In genomic region chr5:76583163-76584047, GRCh38 we compare ENCODE assay signal across 8 cellular contexts. TPM values are rescaled to one million over a fixed set of nuclear protein-coding genes. Genes with fewer than 3 reads are reported as not detected.
A peak's percentile ranks its signal among the peaks of the same experiment; 100 is the strongest.
DNase-seq lines count a peak whose midpoint lies in the region; ATAC-seq lines count a peak whose summit lies in the region.

No MANE protein-coding gene starts in this region.

- H3K4me2 ChIP-seq in neuronal stem cell (ENCODE audit: insufficient read depth, low read length, poor library complexity, severe bottlenecking), result no peak overlapping the region

- no peak overlapping the region for H2BK120ac ChIP-seq in neuronal stem cell (ENCODE audit: low read depth, low read length)

- H3K9ac ChIP-seq in neuronal stem cell (ENCODE audit: low read depth, low read length, poor library complexity), result no peak overlapping the region

- H4K91ac ChIP-seq in neuronal stem cell (ENCODE audit: low read depth, low read length, poor library complexity), result no peak overlapping the region

- CTCF ChIA-PET in activated naive CD4-positive, alpha-beta T cell treated with anti-CD3 and anti-CD28 coated beads, Interleukin-2, amount 10 ng/mL, durations not matched to agents 7 days and 5 days (lab: Charles Lee), result interaction anchor here (0.6 to 4.6 kb wide), 19 partner anchors 8 to 436 kb away, joined by 3 to 35 read pairs (median 4); partner anchors contain the start of gene IQGAP2

- H2BK12ac ChIP-seq in neuronal stem cell (ENCODE audit: low read length), result no peak overlapping the region

- no peaks in the 10 kb centered on the region for H3K27me3 Mint-ChIP-seq in activated naive CD4-positive, alpha-beta T cell treated with anti-CD3 and anti-CD28 coated beads, Interleukin-2, amount 10 ng/mL, durations not matched to agents 7 days and 5 days

- H3K36me3 ChIP-seq in neuronal stem cell (replicated peaks in 1 of 2; ENCODE audit: control insufficient read depth in 2 of 2, insufficient read depth in 2 of 2, low read length in 2 of 2), result peaks cover 0 to 4% of the 10 kb centered on the region in 2 donors

- ATAC-seq in activated naive CD4-positive, alpha-beta T cell treated with anti-CD3 and anti-CD28 coated beads, Interleukin-2, amount 50 U/mL, for 72 hours, result no peak
- ATAC-seq in stimulated activated effector memory CD8-positive, alpha-beta T cell treated with anti-CD3 and anti-CD28 coated beads, Interleukin-12 subunit alpha, Interleukin-12 subunit beta, amount 100 ng/mL, for 72 hours, result no peak
- ATAC-seq in HG02970 (IDR thresholded peaks at IDR 0.05; ENCODE audit: low FRiP score, unreplicated experiment), result no peak
- no peak for ATAC-seq in HG02885 (IDR thresholded peaks at IDR 0.05; ENCODE audit: poor library complexity, unreplicated experiment)

- no peaks in the 10 kb centered on the region for H3K9me3 Mint-ChIP-seq in activated naive CD4-positive, alpha-beta T cell treated with anti-CD3 and anti-CD28 coated beads, Interleukin-2, amount 50 U/mL, for 72 hours
- no peaks in the 10 kb centered on the region for H3K9me3 Mint-ChIP-seq in activated naive CD4-positive, alpha-beta T cell treated with anti-CD3 and anti-CD28 coated beads, Interleukin-2, amount 10 ng/mL, durations not matched to agents 7 days and 5 days
- no peaks in the 10 kb centered on the region for H3K9me3 Mint-ChIP-seq in stimulated activated effector memory CD8-positive, alpha-beta T cell treated with anti-CD3 and anti-CD28 coated beads, Interleukin-12 subunit alpha, Interleukin-12 subunit beta, amount 100 ng/mL, for 72 hours

- H2AFZ ChIP-seq in neuronal stem cell (ENCODE audit: low read length), result no peak overlapping the region

- in situ Hi-C loops in SK-MEL-5 (cut with HindIII; ENCODE audit: low pct_unique_long_range_greater_than_20kb, low sequenced_read_pairs), result no loop called here

- H3K4ac ChIP-seq in neuronal stem cell (ENCODE audit: low read length), result no peak overlapping the region

- no CpG with 5 or more reads among the region's 7 CpGs for WGBS in neuronal stem cell (ENCODE audit: extremely low coverage in 2 of 2, insufficient read length in 2 of 2, insufficient replicate concordance in 1 of 2), 2 donors

- H3K4me3 Mint-ChIP-seq in activated naive CD4-positive, alpha-beta T cell treated with anti-CD3 and anti-CD28 coated beads, Interleukin-2, amount 10 ng/mL, durations not matched to agents 7 days and 5 days, result no peak overlapping the region
- H3K4me3 Mint-ChIP-seq in stimulated activated effector memory CD8-positive, alpha-beta T cell treated with anti-CD3 and anti-CD28 coated beads, Interleukin-12 subunit alpha, Interleukin-12 subunit beta, amount 100 ng/mL, for 72 hours, result no peak overlapping the region

- no peaks in the 10 kb centered on the region for H3K36me3 Mint-ChIP-seq in activated naive CD4-positive, alpha-beta T cell treated with anti-CD3 and anti-CD28 coated beads, Interleukin-2, amount 50 U/mL, for 72 hours
- peaks cover 5% of the 10 kb centered on the region for H3K36me3 Mint-ChIP-seq in activated naive CD4-positive, alpha-beta T cell treated with anti-CD3 and anti-CD28 coated beads, Interleukin-2, amount 10 ng/mL, durations not matched to agents 7 days and 5 days
- H3K36me3 Mint-ChIP-seq in stimulated activated effector memory CD8-positive, alpha-beta T cell treated with anti-CD3 and anti-CD28 coated beads, Interleukin-12 subunit alpha, Interleukin-12 subunit beta, amount 100 ng/mL, for 72 hours, result peaks cover 32% of the 10 kb centered on the region

- peak overlapping the region; percentile 56 to 72 for H3K27ac Mint-ChIP-seq in activated naive CD4-positive, alpha-beta T cell treated with anti-CD3 and anti-CD28 coated beads, Interleukin-2, amount 50 U/mL, for 72 hours
- H3K27ac Mint-ChIP-seq in activated naive CD4-positive, alpha-beta T cell treated with anti-CD3 and anti-CD28 coated beads, Interleukin-2, amount 10 ng/mL, durations not matched to agents 7 days and 5 days, result no peak overlapping the region
- peak overlapping the region; percentile 81 for H3K27ac Mint-ChIP-seq in stimulated activated effector memory CD8-positive, alpha-beta T cell treated with anti-CD3 and anti-CD28 coated beads, Interleukin-12 subunit alpha, Interleukin-12 subunit beta, amount 100 ng/mL, for 72 hours

- no peak overlapping the region for H3K18ac ChIP-seq in neuronal stem cell (ENCODE audit: low read length)

- H3K4me1 Mint-ChIP-seq in activated naive CD4-positive, alpha-beta T cell treated with anti-CD3 and anti-CD28 coated beads, Interleukin-2, amount 10 ng/mL, durations not matched to agents 7 days and 5 days, result peaks cover 8% of the 10 kb centered on the region
- peaks cover 23% of the 10 kb centered on the region for H3K4me1 Mint-ChIP-seq in stimulated activated effector memory CD8-positive, alpha-beta T cell treated with anti-CD3 and anti-CD28 coated beads, Interleukin-12 subunit alpha, Interleukin-12 subunit beta, amount 100 ng/mL, for 72 hours

- H2BK5ac ChIP-seq in neuronal stem cell (ENCODE audit: low read length), result no peak overlapping the region

- H2AK5ac ChIP-seq in neuronal stem cell (ENCODE audit: low read depth, low read length), result no peak overlapping the region

- no peak for DNase-seq in activated naive CD4-positive, alpha-beta T cell treated with anti-CD3 and anti-CD28 coated beads, Interleukin-2, amount 50 U/mL, for 72 hours (ENCODE audit: low spot score in 2 of 2)
- no peak for DNase-seq in activated naive CD4-positive, alpha-beta T cell treated with anti-CD3 and anti-CD28 coated beads, Interleukin-2, amount 10 ng/mL, durations not matched to agents 7 days and 5 days
- peak; percentile 20 for DNase-seq in SK-MEL-5 (ENCODE audit: low read depth, low spot score)
- peak; percentile 61 for DNase-seq in fibroblast of peridontal ligament (ENCODE audit: extremely low read depth)
- DNase-seq in stimulated activated effector memory CD8-positive, alpha-beta T cell treated with anti-CD3 and anti-CD28 coated beads, Interleukin-12 subunit alpha, Interleukin-12 subunit beta, amount 100 ng/mL, for 72 hours (ENCODE audit: low spot score in 2 of 2), result no peak
- no peak for DNase-seq in neuronal stem cell (ENCODE audit: low spot score)

- no peak overlapping the region for H4K8ac ChIP-seq in neuronal stem cell (ENCODE audit: low read depth, low read length)

- no peak overlapping the region for H3K23ac ChIP-seq in neuronal stem cell (ENCODE audit: low read depth, low read length, poor library complexity)

- no peak overlapping the region for H3K4me3 ChIP-seq in neuronal stem cell (ENCODE audit: low read length in 2 of 2)

- H3K79me1 ChIP-seq in neuronal stem cell (ENCODE audit: low read depth, low read length), result no peaks in the 10 kb centered on the region

- H3K4me1 ChIP-seq in neuronal stem cell (ENCODE audit: control insufficient read depth in 2 of 2, insufficient read depth in 1 of 2, low read depth in 1 of 2, low read length in 2 of 2), result no peaks in the 10 kb centered on the region

- H2BK15ac ChIP-seq in neuronal stem cell (ENCODE audit: low read length), result no peak overlapping the region

- H3K27ac ChIP-seq in neuronal stem cell (replicated peaks; ENCODE audit: low read length), result no peak overlapping the region

- peaks cover 0 to 1% of the 10 kb centered on the region in 2 donors for H3K9me3 ChIP-seq in neuronal stem cell (replicated peaks in 1 of 2; ENCODE audit: control insufficient read depth in 2 of 2, insufficient read depth in 1 of 2, low read depth in 1 of 2, low read length in 2 of 2)

- H3K27me3 ChIP-seq in neuronal stem cell (ENCODE audit: control insufficient read depth in 3 of 3, insufficient read depth in 3 of 3, low read depth in 1 of 3, low read length in 3 of 3), result no peaks in the 10 kb centered on the region

- H3K14ac ChIP-seq in neuronal stem cell (ENCODE audit: low read length), result no peak overlapping the region

RNA-seq across cellular contexts. Expression of gene F2RL2, which starts 39.8 kb away (rescaled TPM):
- not detected for total RNA-seq in activated naive CD4-positive, alpha-beta T cell treated with anti-CD3 and anti-CD28 coated beads, Interleukin-2, amount 50 U/mL, for 72 hours
- total RNA-seq in SK-MEL-5 (2014; rRNA removed; shearing (Covaris generic)), result 0.05 TPM in 1 of 2 replicates, not detected in the other
- polyA plus RNA-seq in SK-MEL-5 (2015; cell fraction: cytosol; rRNA removed), result 0.27 TPM in 1 of 2 replicates, not detected in the other
- polyA plus RNA-seq in SK-MEL-5 (2015; cell fraction: nucleus; rRNA removed), result not detected in 2 replicates
- 1.6 TPM for polyA plus RNA-seq in neuronal stem cell (2013, experiment 1 of 2)
- polyA plus RNA-seq in neuronal stem cell (2013, experiment 2 of 2), result 1.7 TPM

Comparison
In these comparisons a context has a peak if more than half of its experiments do, and no peak if none do; other contexts are left out.
1. DNase-seq: peak in SK-MEL-5 (single experiment) and fibroblast of peridontal ligament (single experiment); none in activated naive CD4-positive, alpha-beta T cell treated with anti-CD3 and anti-CD28 coated beads, Interleukin-2, amount 50 U/mL, for 72 hours (0 of 2), activated naive CD4-positive, alpha-beta T cell treated with anti-CD3 and anti-CD28 coated beads, Interleukin-2, amount 10 ng/mL, durations not matched to agents 7 days and 5 days (single experiment), stimulated activated effector memory CD8-positive, alpha-beta T cell treated with anti-CD3 and anti-CD28 coated beads, Interleukin-12 subunit alpha, Interleukin-12 subunit beta, amount 100 ng/mL, for 72 hours (0 of 2) and neuronal stem cell (single experiment).